2 cellular contexts compared by ENCODE assay signal in genomic region chr2:61011649-61012048, GRCh38.
TF ChIP-seq lines count a peak whose summit lies in the region.

No MANE protein-coding gene starts in this region.

TF ChIP-seq in K562, 482 proteins besides CTCF, POLR2A, EP300 and RAD21:
- TF ChIP-seq ZNF408 (CRISPR knock-in tag; IDR thresholded peaks at IDR 0.05; ENCODE audit: low read depth), result no peak
- no peak for TF ChIP-seq CEBPG (CRISPR knock-in tag; IDR thresholded peaks at IDR 0.05)
- peak; percentile 29 to 68; a peak in 2 of 4 replicates for TF ChIP-seq CEBPG (tag; conservative IDR thresholded peaks at IDR 0.05 in 1 of 2, IDR thresholded peaks at IDR 0.05 in 1 of 2)

TF ChIP-seq in HepG2, 621 proteins besides CTCF, POLR2A, EP300 and RAD21:
- no peak for TF ChIP-seq ZBTB44 (CRISPR knock-in tag; IDR thresholded peaks at IDR 0.05)
- no peak for TF ChIP-seq CENPX (CRISPR knock-in tag; IDR thresholded peaks at IDR 0.05)
- no peak for TF ChIP-seq YEATS2 (CRISPR knock-in tag; IDR thresholded peaks at IDR 0.05; ENCODE audit: borderline replicate concordance)
- no peak for TF ChIP-seq ZNF432 (CRISPR knock-in tag; IDR thresholded peaks at IDR 0.05; ENCODE audit: borderline replicate concordance)
- TF ChIP-seq PCBP1 (IDR thresholded peaks at IDR 0.05; ENCODE audit: borderline replicate concordance, low read depth, low read length), result no peak
- TF ChIP-seq ZNF280B (CRISPR knock-in tag; IDR thresholded peaks at IDR 0.05; ENCODE audit: borderline replicate concordance), result no peak
- TF ChIP-seq PLRG1 (conservative IDR thresholded peaks at IDR 0.05), result no peak
- no peak for TF ChIP-seq ZFP62 (CRISPR knock-in tag; IDR thresholded peaks at IDR 0.05)
- 0 out of 2 replicates have a peak, but pooled peaks have one; percentile 24 for TF ChIP-seq CEBPG (CRISPR knock-in tag; IDR thresholded peaks at IDR 0.05)
- TF ChIP-seq CEBPB (IDR thresholded peaks at IDR 0.05; ENCODE audit: borderline replicate concordance, low read depth, low read length), result peak; percentile 50; the same call in 1 of the 2 replicates
- no peak for TF ChIP-seq NR3C1 (CRISPR knock-in tag; IDR thresholded peaks at IDR 0.05)
- no peak for TF ChIP-seq ZNF12 (CRISPR knock-in tag; IDR thresholded peaks at IDR 0.05)
